ENCODE assay signal across 1 cellular context in the genomic region with DNA sequence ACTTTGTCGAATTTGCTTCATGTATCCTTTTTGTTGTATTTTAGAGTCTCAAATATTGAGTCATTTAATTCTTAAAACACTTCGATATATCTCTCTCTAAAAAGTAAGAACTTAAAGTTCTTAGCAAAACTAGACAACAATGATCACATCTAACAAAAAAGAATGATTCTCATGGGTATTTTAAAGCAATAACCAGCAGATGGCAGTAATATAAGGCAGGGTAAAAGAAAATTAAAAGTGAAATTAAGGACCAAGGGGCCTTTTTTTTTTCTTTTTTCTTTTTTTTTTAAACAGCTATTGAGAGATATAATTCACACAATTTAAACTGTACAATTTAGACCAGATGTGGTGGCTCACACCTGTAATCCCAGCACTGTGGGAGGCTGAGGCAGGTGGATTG.
TF ChIP-seq lines count a peak whose summit lies in the region.

No MANE protein-coding gene starts in this region.

TF ChIP-seq in GM12878, 131 proteins besides CTCF, POLR2A, EP300 and RAD21:
- TF ChIP-seq ZNF384 (IDR thresholded peaks at IDR 0.05; ENCODE audit: borderline replicate concordance, low read depth, low read length), result peak; percentile 69
- TF ChIP-seq TCF3 (IDR thresholded peaks at IDR 0.05; ENCODE audit: borderline replicate concordance, insufficient read depth, low read depth, low read length), result no peak
